ENCODE assay signal across 9 cellular contexts in genomic region chr15:85010472-85011209, GRCh38. TPM values are rescaled to one million over a fixed set of nuclear protein-coding genes. Genes with fewer than 3 reads are reported as not detected.
DNase-seq lines count a peak whose midpoint lies in the region; ATAC-seq and TF ChIP-seq lines count a peak whose summit lies in the region.
"Had no signal": no experiment of that assay in that cellular context is flagged by ENCODE, and none has a peak within 500 bp of the region (broad histone marks: within the 10 kb centered on the region; RNA-seq: fewer than 3 reads in every experiment).

No MANE protein-coding gene starts in this region.

- H3K27ac Mint-ChIP-seq in naive B cell = peak overlapping the region; percentile 2 to 94 (median 13)

- no peaks in the 10 kb centered on the region for H3K36me3 Mint-ChIP-seq in naive B cell

- H3K4me1 Mint-ChIP-seq in naive B cell = peaks cover 62 to 66% (median 62%) of the 10 kb centered on the region in 3 donors

- no peaks in the 10 kb centered on the region for H3K27me3 Mint-ChIP-seq in naive B cell

- H3K4me3 ChIP-seq in dorsolateral prefrontal cortex = no peak overlapping the region

- intact Hi-C loops in dorsolateral prefrontal cortex (cut with DNase I) = no loop called here

- no peaks in the 10 kb centered on the region for H3K27me3 ChIP-seq in dorsolateral prefrontal cortex

- DNase-seq in AG08395 (ENCODE audit: low spot score) (peak; percentile 53), dorsolateral prefrontal cortex (no peak), naive B cell (no peak), DMS 273 (lab: John Stamatoyannopoulos, UW; ENCODE audit: unreplicated experiment) (no peak)
- DNase-seq in activated CD4-positive, alpha-beta T cell treated with anti-CD3 and anti-CD28 coated beads, Interleukin-2, amount 50 U/mL, for 1 hour = no peak
- DNase-seq: DMS53 had no signal

- peak overlapping the region in 6 of 8 donors; percentile 14 to 73 (median 42) for H3K4me3 Mint-ChIP-seq in naive B cell

- no peaks in the 10 kb centered on the region for H3K9me3 Mint-ChIP-seq in naive B cell

- peak; percentile 50 to 56 for ATAC-seq in naive B cell (ENCODE audit: low read depth in 2 of 2)
- no peak for ATAC-seq in HG03469 (IDR thresholded peaks at IDR 0.05; ENCODE audit: unreplicated experiment)
- no peak for ATAC-seq in HG03457 (IDR thresholded peaks at IDR 0.05; ENCODE audit: unreplicated experiment)

- TF ChIP-seq CTCF in LNCAP (IDR thresholded peaks at IDR 0.05) (peak; percentile 33; the same call in 1 of the 2 replicates), dorsolateral prefrontal cortex (IDR thresholded peaks at IDR 0.05 in 54 of 56, conservative IDR thresholded peaks at IDR 0.05 in 2 of 56; ENCODE audit: low read depth in 1 of 56, partially characterized antibody in 56 of 56) (peak in 22 of 56 donors; percentile 34 to 67 (median 48))

- peak overlapping the region in 56 of 59 donors; percentile 1 to 85 (median 62) for H3K27ac ChIP-seq in dorsolateral prefrontal cortex

RNA-seq across cellular contexts. Expression of gene PDE8A, which starts 29.0 kb away (rescaled TPM):
- 100 to 1,000 TPM in 47 of 120 experiments, 10 to 100 TPM in 73; 30.4 to 316 (median 86.1) TPM for total RNA-seq in dorsolateral prefrontal cortex
- polyA plus RNA-seq in naive B cell (ENCODE audit: low read depth in 6 of 6) = 1 to 10 TPM; 3.1 to 6.5 (median 4.0) TPM

Comparison
In these comparisons a context has a peak if more than half of its experiments do, and no peak if none do; other contexts are left out.
1. ATAC-seq: peak in naive B cell (2 of 2); none in HG03469 (single experiment) and HG03457 (single experiment).